26 cellular contexts compared by ENCODE assay signal in genomic region chr10:43102063-43102828, GRCh38. TPM values are rescaled to one million over a fixed set of nuclear protein-coding genes. Genes with fewer than 3 reads are reported as not detected.
A peak's percentile ranks its signal among the peaks of the same experiment; 100 is the strongest.
DNase-seq lines count a peak whose midpoint lies in the region; TF ChIP-seq lines count a peak whose summit lies in the region.
"Had no signal": no experiment of that assay in that cellular context is flagged by ENCODE, and none has a peak within 500 bp of the region (broad histone marks: within the 10 kb centered on the region; RNA-seq: fewer than 3 reads in every experiment).

No MANE protein-coding gene starts in this region.

- peak overlapping the region; percentile 19 for H3K4me3 Mint-ChIP-seq in T-helper 1 cell treated with Interleukin-12 subunit alpha and Interleukin-12 subunit beta and Interleukin-4 antibody, amounts not matched to agents 30 μg/mL and 1 μg/mL, for 36 hours
- peak overlapping the region in 3 of 5 experiments; percentile 13 to 64 (median 17) for H3K4me3 Mint-ChIP-seq in brain

- H2BK12ac ChIP-seq in neuronal stem cell (ENCODE audit: low read length) = peak overlapping the region; percentile 66

- no peak overlapping the region for H2BK5ac ChIP-seq in neuronal stem cell (ENCODE audit: low read length)

- peak overlapping the region; percentile 57 for H2AK5ac ChIP-seq in neuronal stem cell (ENCODE audit: low read depth, low read length)

- H3K36me3 ChIP-seq in neuronal stem cell (replicated peaks in 1 of 2; ENCODE audit: control insufficient read depth in 2 of 2, insufficient read depth in 2 of 2, low read length in 2 of 2) (no peaks in the 10 kb centered on the region), smooth muscle cell (ENCODE audit: low read depth) (no peaks in the 10 kb centered on the region)
- H3K36me3 ChIP-seq: SJSA1 had no signal

- no peak overlapping the region for H3K4me3 ChIP-seq in neuronal stem cell (ENCODE audit: low read length in 2 of 2)
- H3K4me3 ChIP-seq in smooth muscle cell = no peak overlapping the region
- H3K4me3 ChIP-seq: SJSA1 had no signal

- H4K8ac ChIP-seq in neuronal stem cell (ENCODE audit: low read depth, low read length) = no peak overlapping the region

- H3F3A ChIP-seq in smooth muscle cell (ENCODE audit: low read depth) = no peaks in the 10 kb centered on the region

- TF ChIP-seq CTCF in brain (conservative IDR thresholded peaks at IDR 0.05) (no peak), smooth muscle cell (IDR thresholded peaks at IDR 0.05; ENCODE audit: borderline replicate concordance, insufficient read depth, poor library complexity, severe bottlenecking) (no peak)

- H3K18ac ChIP-seq in neuronal stem cell (ENCODE audit: low read length) = peak overlapping the region; percentile 86

- H3K27ac ChIP-seq in neuronal stem cell (replicated peaks; ENCODE audit: low read length) = no peak overlapping the region
- H3K27ac ChIP-seq in smooth muscle cell (ENCODE audit: low read depth) = no peak overlapping the region
- H3K27ac ChIP-seq: 22Rv1, HL-60, SJSA1 had no signal

- H3K9me3 ChIP-seq in neuronal stem cell (replicated peaks in 1 of 2; ENCODE audit: control insufficient read depth in 2 of 2, insufficient read depth in 1 of 2, low read depth in 1 of 2, low read length in 2 of 2) (no peaks in the 10 kb centered on the region), smooth muscle cell (replicated peaks; ENCODE audit: low read depth) (no peaks in the 10 kb centered on the region)
- H3K9me3 ChIP-seq: Caco-2 had no signal

- peak overlapping the region; percentile 36 for H3K23ac ChIP-seq in neuronal stem cell (ENCODE audit: low read depth, low read length, poor library complexity)

- H3K4me1 Mint-ChIP-seq in T-helper 1 cell treated with Interleukin-12 subunit alpha and Interleukin-12 subunit beta and Interleukin-4 antibody, amounts not matched to agents 30 μg/mL and 1 μg/mL, for 36 hours (ENCODE audit: low read depth) = peaks cover 8% of the 10 kb centered on the region
- no peaks in the 10 kb centered on the region for H3K4me1 Mint-ChIP-seq in brain

- H3K36me3 Mint-ChIP-seq in T-helper 1 cell treated with Interleukin-12 subunit alpha and Interleukin-12 subunit beta and Interleukin-4 antibody, amounts not matched to agents 30 μg/mL and 1 μg/mL, for 36 hours (ENCODE audit: low read depth) = no peaks in the 10 kb centered on the region
- H3K36me3 Mint-ChIP-seq in brain = no peaks in the 10 kb centered on the region

- no peak overlapping the region for H3K4ac ChIP-seq in neuronal stem cell (ENCODE audit: low read length)

- WGBS in neuronal stem cell (ENCODE audit: extremely low coverage in 2 of 2, insufficient read length in 2 of 2, insufficient replicate concordance in 1 of 2), 2 donors = no CpG with 5 or more reads among the region's 19 CpGs
- 91% methylated on average over 19 of the region's 19 CpGs for WGBS in smooth muscle cell (ENCODE audit: low lambda C conversion rate)

- no peak overlapping the region for H4K91ac ChIP-seq in neuronal stem cell (ENCODE audit: low read depth, low read length, poor library complexity)

- H2AFZ ChIP-seq in neuronal stem cell (ENCODE audit: low read length) (no peak overlapping the region), smooth muscle cell (ENCODE audit: low read depth) (no peak overlapping the region)

- H3K9me3 Mint-ChIP-seq in T-helper 1 cell treated with Interleukin-12 subunit alpha and Interleukin-12 subunit beta and Interleukin-4 antibody, amounts not matched to agents 30 μg/mL and 1 μg/mL, for 36 hours = no peaks in the 10 kb centered on the region
- peaks cover 0 to 3% (median 2%) of the 10 kb centered on the region in 5 experiments for H3K9me3 Mint-ChIP-seq in brain
- H3K9me3 Mint-ChIP-seq: CD14-positive monocyte had no signal

- no peaks in the 10 kb centered on the region for H3K79me2 ChIP-seq in smooth muscle cell (ENCODE audit: low read depth)

- H3K4me1 ChIP-seq in neuronal stem cell (ENCODE audit: control insufficient read depth in 2 of 2, insufficient read depth in 1 of 2, low read depth in 1 of 2, low read length in 2 of 2) (peaks cover 4 to 6% of the 10 kb centered on the region in 2 donors), smooth muscle cell (ENCODE audit: low read depth) (no peaks in the 10 kb centered on the region)
- H3K4me1 ChIP-seq: Caco-2 had no signal

- H2BK15ac ChIP-seq in neuronal stem cell (ENCODE audit: low read length) = peak overlapping the region; percentile 30

- no peak for DNase-seq in T-helper 1 cell
- DNase-seq in ELF-1 (ENCODE audit: low read depth, low spot score) = peak; percentile 23
- DNase-seq in neuronal stem cell (ENCODE audit: low spot score) = no peak
- no peak for DNase-seq in occipital lobe (lab: John Stamatoyannopoulos, UW)
- no peak for DNase-seq in smooth muscle cell (lab: John Stamatoyannopoulos, UW; ENCODE audit: unreplicated experiment)
- DNase-seq in HK-2 (ENCODE audit: unreplicated experiment) = no peak
- DNase-seq: Caco-2, DMS 273 treated with DMSO at 0.1 percent for 48 hours, DMS79, EL, GF-D8, NCI-H1092, NCI-H1417 treated with DMSO at 0.1 percent for 48 hours, NCI-H1694 treated with DMSO at 0.1 percent for 48 hours, NCI-H2081, NCI-H2227 treated with DMSO at 0.1 percent for 48 hours, NCI-H526 treated with DMSO at 0.1 percent for 48 hours, Right ventricle myocardium superior, RPMI8226 had no signal

- no peak overlapping the region for H3K14ac ChIP-seq in neuronal stem cell (ENCODE audit: low read length)

- no peak overlapping the region for H3K27ac Mint-ChIP-seq in T-helper 1 cell treated with Interleukin-12 subunit alpha and Interleukin-12 subunit beta and Interleukin-4 antibody, amounts not matched to agents 30 μg/mL and 1 μg/mL, for 36 hours
- H3K27ac Mint-ChIP-seq in brain = no peak overlapping the region
- H3K27ac Mint-ChIP-seq: B cell had no signal

- peaks cover 0 to 34% (median 11%) of the 10 kb centered on the region in 3 experiments for H3K27me3 ChIP-seq in neuronal stem cell (ENCODE audit: control insufficient read depth in 3 of 3, insufficient read depth in 3 of 3, low read depth in 1 of 3, low read length in 3 of 3)
- peaks cover 23% of the 10 kb centered on the region for H3K27me3 ChIP-seq in smooth muscle cell (ENCODE audit: low read depth)

- H2BK120ac ChIP-seq in neuronal stem cell (ENCODE audit: low read depth, low read length) = no peak overlapping the region

- peaks cover 4% of the 10 kb centered on the region for H3K79me1 ChIP-seq in neuronal stem cell (ENCODE audit: low read depth, low read length)

- no peaks in the 10 kb centered on the region for H4K20me1 ChIP-seq in smooth muscle cell (ENCODE audit: low read depth)

- peak overlapping the region; percentile 67 for H3K9ac ChIP-seq in neuronal stem cell (ENCODE audit: low read depth, low read length, poor library complexity)
- no peak overlapping the region for H3K9ac ChIP-seq in smooth muscle cell (ENCODE audit: low read depth)

- H3K4me2 ChIP-seq in neuronal stem cell (ENCODE audit: insufficient read depth, low read length, poor library complexity, severe bottlenecking) = no peak overlapping the region
- no peak overlapping the region for H3K4me2 ChIP-seq in smooth muscle cell

- H3K27me3 Mint-ChIP-seq in T-helper 1 cell treated with Interleukin-12 subunit alpha and Interleukin-12 subunit beta and Interleukin-4 antibody, amounts not matched to agents 30 μg/mL and 1 μg/mL, for 36 hours (ENCODE audit: low read depth) = peaks cover 25% of the 10 kb centered on the region
- H3K27me3 Mint-ChIP-seq in brain = peaks cover 32% of the 10 kb centered on the region

RNA-seq across cellular contexts. Expression of gene RET, which starts 25.4 kb away (rescaled TPM):
- polyA plus RNA-seq in brain (ENCODE audit: insufficient read depth, low read depth, low replicate concordance) = 23.7 TPM
- polyA plus RNA-seq in neuronal stem cell (2013, experiment 1 of 2) = 2.3 TPM
- polyA plus RNA-seq in neuronal stem cell (2013, experiment 2 of 2) = 2.2 TPM
- 0.94 TPM for total RNA-seq in occipital lobe
- 0.94 and 1.9 TPM in 2 replicates for total RNA-seq in smooth muscle cell
- 0.70 and 1.7 TPM in 2 replicates for polyA plus RNA-seq in smooth muscle cell
- total RNA-seq: Caco-2, SJSA1 had no signal

RNA-seq across cellular contexts. Expression of gene CSGALNACT2, which starts 36.0 kb away (rescaled TPM):
- 8.0 TPM for polyA plus RNA-seq in brain (ENCODE audit: insufficient read depth, low read depth, low replicate concordance)
- 6.7 TPM for polyA plus RNA-seq in neuronal stem cell (2013, experiment 1 of 2)
- polyA plus RNA-seq in neuronal stem cell (2013, experiment 2 of 2) = 7.4 TPM
- total RNA-seq in occipital lobe = 68.3 TPM
- total RNA-seq in smooth muscle cell = 40.4 and 43.2 TPM in 2 replicates
- polyA plus RNA-seq in smooth muscle cell = 29.1 and 35.6 TPM in 2 replicates
